Comparison of ENCODE assay signal across 26 cellular contexts in the genomic region with DNA sequence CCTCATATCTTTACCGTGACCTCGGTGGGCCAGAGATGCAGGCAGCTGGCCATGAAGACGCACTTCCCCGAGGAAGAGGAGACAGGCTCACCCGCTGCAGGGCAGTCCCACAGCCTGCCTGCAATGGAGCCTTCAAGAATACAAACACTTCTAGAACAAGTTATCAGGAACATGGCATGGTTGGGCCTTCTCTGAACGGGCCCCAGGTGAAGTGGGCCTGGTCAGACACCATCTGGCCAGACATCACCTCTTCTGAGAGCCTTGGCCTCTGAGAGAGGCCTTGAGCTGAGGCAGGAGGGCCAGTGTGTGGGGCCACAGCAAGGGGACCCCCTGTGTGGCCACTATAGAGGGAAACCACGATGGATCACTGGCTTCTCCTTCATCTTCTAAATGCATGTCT.
DNase-seq lines count a peak whose midpoint lies in the region; ATAC-seq, FAIRE-seq and TF ChIP-seq lines count a peak whose summit lies in the region.
"Had no signal": no experiment of that assay in that cellular context is flagged by ENCODE, and none has a peak within 500 bp of the region (broad histone marks: within the 10 kb centered on the region; RNA-seq: fewer than 3 reads in every experiment).

No MANE protein-coding gene starts in this region.

- H3K4me1 ChIP-seq in esophagus muscularis mucosa (peaks cover 0 to 13% (median 10%) of the 10 kb centered on the region in 4 donors), neuronal stem cell (ENCODE audit: control insufficient read depth in 2 of 2, insufficient read depth in 1 of 2, low read depth in 1 of 2, low read length in 2 of 2) (no peaks in the 10 kb centered on the region), pancreas (no peaks in the 10 kb centered on the region)
- H3K4me1 ChIP-seq: BE2C, BLaER1 had no signal

- no peaks in the 10 kb centered on the region for H3K36me3 ChIP-seq in esophagus muscularis mucosa
- H3K36me3 ChIP-seq in neuronal stem cell (replicated peaks in 1 of 2; ENCODE audit: control insufficient read depth in 2 of 2, insufficient read depth in 2 of 2, low read length in 2 of 2): no peaks in the 10 kb centered on the region
- no peaks in the 10 kb centered on the region for H3K36me3 ChIP-seq in pancreas
- H3K36me3 ChIP-seq: BE2C, BLaER1 had no signal

- H3K9me3 ChIP-seq in esophagus muscularis mucosa (no peaks in the 10 kb centered on the region), neuronal stem cell (replicated peaks in 1 of 2; ENCODE audit: control insufficient read depth in 2 of 2, insufficient read depth in 1 of 2, low read depth in 1 of 2, low read length in 2 of 2) (no peaks in the 10 kb centered on the region), pancreas (no peaks in the 10 kb centered on the region)
- H3K9me3 ChIP-seq: BE2C, BLaER1 had no signal

- H3K18ac ChIP-seq in neuronal stem cell (ENCODE audit: low read length): no peak overlapping the region

- no peak overlapping the region for H3K14ac ChIP-seq in neuronal stem cell (ENCODE audit: low read length)

- H2BK15ac ChIP-seq in neuronal stem cell (ENCODE audit: low read length): no peak overlapping the region

- no peak for TF ChIP-seq CTCF in esophagus muscularis mucosa (IDR thresholded peaks at IDR 0.05)
- TF ChIP-seq CTCF in pancreas (IDR thresholded peaks at IDR 0.05): no peak

- no peak overlapping the region for H3K4ac ChIP-seq in neuronal stem cell (ENCODE audit: low read length)

- H3K27me3 ChIP-seq in esophagus muscularis mucosa: no peaks in the 10 kb centered on the region
- H3K27me3 ChIP-seq in neuronal stem cell (ENCODE audit: control insufficient read depth in 3 of 3, insufficient read depth in 3 of 3, low read depth in 1 of 3, low read length in 3 of 3): no peaks in the 10 kb centered on the region
- no peaks in the 10 kb centered on the region for H3K27me3 ChIP-seq in pancreas
- H3K27me3 ChIP-seq: BE2C, BLaER1 had no signal

- no peak overlapping the region for H4K8ac ChIP-seq in neuronal stem cell (ENCODE audit: low read depth, low read length)

- H3K79me1 ChIP-seq in neuronal stem cell (ENCODE audit: low read depth, low read length): no peaks in the 10 kb centered on the region

- ATAC-seq in pancreas: no peak
- ATAC-seq: GM12878 had no signal

- H3K23ac ChIP-seq in neuronal stem cell (ENCODE audit: low read depth, low read length, poor library complexity): peak overlapping the region; percentile 25

- H2AFZ ChIP-seq in neuronal stem cell (ENCODE audit: low read length): no peak overlapping the region

- no peak overlapping the region for H2AK5ac ChIP-seq in neuronal stem cell (ENCODE audit: low read depth, low read length)

- WGBS in esophagus muscularis mucosa: 88% methylated on average over 6 of the region's 7 CpGs
- WGBS in neuronal stem cell (ENCODE audit: extremely low coverage in 2 of 2, insufficient read length in 2 of 2, insufficient replicate concordance in 1 of 2), 2 donors: no CpG with 5 or more reads among the region's 7 CpGs
- 64 to 71% methylated on average over 7 of the region's 7 CpGs for WGBS in pancreas, 2 donors

- no peak for TF ChIP-seq EP300 in esophagus muscularis mucosa (IDR thresholded peaks at IDR 0.05)

- TF ChIP-seq POLR2A in esophagus muscularis mucosa (IDR thresholded peaks at IDR 0.05; ENCODE audit: low read depth): no peak

- H4K91ac ChIP-seq in neuronal stem cell (ENCODE audit: low read depth, low read length, poor library complexity): no peak overlapping the region

- H3K4me3 ChIP-seq in esophagus muscularis mucosa (no peak overlapping the region), neuronal stem cell (ENCODE audit: low read length in 2 of 2) (no peak overlapping the region), pancreas (no peak overlapping the region)
- H3K4me3 ChIP-seq: BLaER1, GM12878 had no signal

- no peak overlapping the region for H2BK12ac ChIP-seq in neuronal stem cell (ENCODE audit: low read length)

- no peak overlapping the region for H3K27ac ChIP-seq in esophagus muscularis mucosa (replicated peaks in 1 of 4)
- H3K27ac ChIP-seq in neuronal stem cell (replicated peaks; ENCODE audit: low read length): no peak overlapping the region
- no peak overlapping the region for H3K27ac ChIP-seq in pancreas
- H3K27ac ChIP-seq: BLaER1 had no signal

- no peak overlapping the region for H3K9ac ChIP-seq in neuronal stem cell (ENCODE audit: low read depth, low read length, poor library complexity)
- H3K9ac ChIP-seq: BLaER1 had no signal

- no peak overlapping the region for H2BK5ac ChIP-seq in neuronal stem cell (ENCODE audit: low read length)

- no peak overlapping the region for H3K4me2 ChIP-seq in neuronal stem cell (ENCODE audit: insufficient read depth, low read length, poor library complexity, severe bottlenecking)
- H3K4me2 ChIP-seq: BLaER1 had no signal

- no peak for FAIRE-seq in pancreas (lab: Jason Lieb, UNC)
- FAIRE-seq: A204.1, GM12878, GM12892, GM18507, GM19239 had no signal

- no peak overlapping the region for H2BK120ac ChIP-seq in neuronal stem cell (ENCODE audit: low read depth, low read length)

- peak; percentile 83 for DNase-seq in esophagus muscularis mucosa (ENCODE audit: extremely low spot score)
- DNase-seq in neuronal stem cell (ENCODE audit: low spot score): no peak
- no peak for DNase-seq in NCI-H1105 treated with DMSO at 0.1 percent for 48 hours (lab: John Stamatoyannopoulos, UW)
- no peak for DNase-seq in pancreas
- DNase-seq in stimulated activated naive CD4-positive, alpha-beta T cell (lab: John Stamatoyannopoulos, UW): no peak
- DNase-seq: 8988T; ACHN; BE2C; C1 segment of cervical spinal cord; CD4-positive, alpha-beta memory T cell; CD4-positive, CD25-positive, alpha-beta regulatory T cell; CD8-positive, alpha-beta memory T cell; COR-L47; DMS 273 treated with DMSO at 0.1 percent for 48 hours; DMS153; DMS53; DMS79; DND-41; EL; GDM1 had no signal

- intact Hi-C loops in esophagus muscularis mucosa (cut with DNase I): no loop called here
- intact Hi-C loops in pancreas (cut with DNase I): no loop called here
